In genomic region chr10:71860243-71861029, GRCh38 we compare ENCODE assay signal across 8 cellular contexts. TPM values are rescaled to one million over a fixed set of nuclear protein-coding genes. Genes with fewer than 3 reads are reported as not detected.
DNase-seq lines count a peak whose midpoint lies in the region; ATAC-seq, FAIRE-seq and TF ChIP-seq lines count a peak whose summit lies in the region.

No MANE protein-coding gene starts in this region.

- DNase-seq in CD4-positive, CD25-positive, alpha-beta regulatory T cell = peak in 1 of 3 donors; percentile 22
- peak; percentile 94 for DNase-seq in H54 (ENCODE audit: insufficient read length, low spot score)
- peak; percentile 90 for DNase-seq in NCI-H2171 treated with DMSO at 0.1 percent for 48 hours (lab: John Stamatoyannopoulos, UW)
- peak; percentile 23 for DNase-seq in activated CD8-positive, alpha-beta memory T cell treated with anti-CD3 and anti-CD28 coated beads, Interleukin-2, amount 50 U/mL, for 4 hours
- peak; percentile 100 for DNase-seq in fibroblast of peridontal ligament (ENCODE audit: extremely low read depth)
- DNase-seq in naive B cell = no peak
- peak; percentile 86 to 97 for DNase-seq in upper lobe of left lung
- no peak for DNase-seq in effector CD4-positive, alpha-beta T cell

- no peak overlapping the region for H3K4me3 ChIP-seq in CD4-positive, CD25-positive, alpha-beta regulatory T cell (ENCODE audit: low read depth, low read length)
- no peak overlapping the region for H3K4me3 ChIP-seq in upper lobe of left lung

- no peaks in the 10 kb centered on the region for H3K4me1 ChIP-seq in CD4-positive, CD25-positive, alpha-beta regulatory T cell (ENCODE audit: control insufficient read depth, insufficient read depth, low read length, poor library complexity, severe bottlenecking)
- peaks cover 14 to 20% (median 18%) of the 10 kb centered on the region in 4 donors for H3K4me1 ChIP-seq in upper lobe of left lung

- H3K36me3 Mint-ChIP-seq in CD4-positive, CD25-positive, alpha-beta regulatory T cell = no peaks in the 10 kb centered on the region
- no peaks in the 10 kb centered on the region for H3K36me3 Mint-ChIP-seq in naive B cell

- WGBS in upper lobe of left lung, 2 donors = 52 to 59% methylated on average over 9 to 10 of the region's 11 CpGs

- no peak for TF ChIP-seq CTCF in upper lobe of left lung (IDR thresholded peaks at IDR 0.05)

- no peak overlapping the region for H3K27ac Mint-ChIP-seq in CD4-positive, CD25-positive, alpha-beta regulatory T cell
- H3K27ac Mint-ChIP-seq in naive B cell = peak overlapping the region in 5 of 6 donors; percentile 38 to 73 (median 54)

- peak; percentile 20 to 59 for ATAC-seq in CD4-positive, CD25-positive, alpha-beta regulatory T cell (ENCODE audit: low read depth in 2 of 2)
- ATAC-seq in naive B cell (ENCODE audit: low read depth in 2 of 2) = peak; percentile 59 to 68
- peak; percentile 95 to 97 for ATAC-seq in upper lobe of left lung (ENCODE audit: low FRiP score in 2 of 2)

- no peaks in the 10 kb centered on the region for H3K9me3 ChIP-seq in CD4-positive, CD25-positive, alpha-beta regulatory T cell (ENCODE audit: control insufficient read depth in 2 of 2, low read length in 2 of 2)
- no peaks in the 10 kb centered on the region for H3K9me3 ChIP-seq in upper lobe of left lung

- peak in 1 of 4 donors; percentile 78 for TF ChIP-seq EP300 in upper lobe of left lung (IDR thresholded peaks at IDR 0.05)

- peaks cover 0 to 1% (median 0%) of the 10 kb centered on the region in 7 donors for H3K9me3 Mint-ChIP-seq in CD4-positive, CD25-positive, alpha-beta regulatory T cell
- H3K9me3 Mint-ChIP-seq in naive B cell = no peaks in the 10 kb centered on the region

- H3K27me3 ChIP-seq in CD4-positive, CD25-positive, alpha-beta regulatory T cell (ENCODE audit: control insufficient read depth, insufficient read depth, low read length) = no peaks in the 10 kb centered on the region
- H3K27me3 ChIP-seq in upper lobe of left lung = no peaks in the 10 kb centered on the region

- peaks cover 0 to 5% (median 0%) of the 10 kb centered on the region in 4 donors for H3K4me1 Mint-ChIP-seq in CD4-positive, CD25-positive, alpha-beta regulatory T cell
- H3K4me1 Mint-ChIP-seq in naive B cell = peaks cover 15 to 35% (median 26%) of the 10 kb centered on the region in 3 donors

- H3K27ac ChIP-seq in CD4-positive, CD25-positive, alpha-beta regulatory T cell (ENCODE audit: insufficient read depth, low read length, poor library complexity, severe bottlenecking) = no peak overlapping the region
- peak overlapping the region; percentile 71 to 89 (median 82) for H3K27ac ChIP-seq in upper lobe of left lung

- H3K27me3 Mint-ChIP-seq in CD4-positive, CD25-positive, alpha-beta regulatory T cell = no peaks in the 10 kb centered on the region
- H3K27me3 Mint-ChIP-seq in naive B cell = no peaks in the 10 kb centered on the region

- H3K4me3 Mint-ChIP-seq in CD4-positive, CD25-positive, alpha-beta regulatory T cell = no peak overlapping the region
- peak overlapping the region in 4 of 8 donors; percentile 21 to 56 (median 40) for H3K4me3 Mint-ChIP-seq in naive B cell

- H3K36me3 ChIP-seq in CD4-positive, CD25-positive, alpha-beta regulatory T cell (ENCODE audit: control insufficient read depth, insufficient read depth, low read length) = no peaks in the 10 kb centered on the region
- no peaks in the 10 kb centered on the region for H3K36me3 ChIP-seq in upper lobe of left lung

- TF ChIP-seq POLR2A in H54 (IDR thresholded peaks at IDR 0.05; ENCODE audit: low read depth, low read length) (peak; percentile 34), upper lobe of left lung (IDR thresholded peaks at IDR 0.05) (peak in 1 of 4 donors; percentile 30)

- peak; percentile 94 for FAIRE-seq in H54 (lab: Jason Lieb, UNC)

RNA-seq across cellular contexts. Expression of gene PSAP, which starts 9.4 kb away (rescaled TPM):
- total RNA-seq in CD4-positive, CD25-positive, alpha-beta regulatory T cell = 186 TPM
- 100 to 1,000 TPM; 523 to 560 (median 532) TPM for polyA plus RNA-seq in CD4-positive, CD25-positive, alpha-beta regulatory T cell
- polyA plus RNA-seq in naive B cell (ENCODE audit: low read depth in 6 of 6) = 100 to 1,000 TPM; 476 to 761 (median 550) TPM
- total RNA-seq in upper lobe of left lung = 1,000 to 10,000 TPM in 3 of 6 donors, 100 to 1,000 TPM in 3; 776 to 2,056 (median 1,236) TPM

Comparison
In these comparisons a context has a peak if more than half of its experiments do, and no peak if none do; other contexts are left out.
1. ATAC-seq: peak in every context shown above with its lines; median percentile 96 in upper lobe of left lung; 64 in naive B cell; 40 in CD4-positive, CD25-positive, alpha-beta regulatory T cell.
2. DNase-seq: peak in H54 (single experiment), NCI-H2171 treated with DMSO at 0.1 percent for 48 hours (single experiment), activated CD8-positive, alpha-beta memory T cell treated with anti-CD3 and anti-CD28 coated beads, Interleukin-2, amount 50 U/mL, for 4 hours (single experiment), fibroblast of peridontal ligament (single experiment) and upper lobe of left lung (2 of 2); none in naive B cell (single experiment) and effector CD4-positive, alpha-beta T cell (single experiment).
3. H3K27ac Mint-ChIP-seq: peak in naive B cell (5 of 6); none in CD4-positive, CD25-positive, alpha-beta regulatory T cell (0 of 3).